In genomic region chr12:103965590-103966407, GRCh38 we compare ENCODE assay signal across 7 cellular contexts.
DNase-seq lines count a peak whose midpoint lies in the region; ATAC-seq and TF ChIP-seq lines count a peak whose summit lies in the region.

Gene TDG, plus strand, starts transcription at chr12:103965872. Its CDS starts 166 bp downstream, at chr12:103966038.

- peak within 1 kb of the TSS; percentile 71 for H3K4me3 ChIP-seq in astrocyte of the spinal cord (ENCODE audit: low read depth, low read length)
- peak within 1 kb of the TSS; percentile 60 for H3K4me3 ChIP-seq in retinal pigment epithelial cell (ENCODE audit: low read length)

- ATAC-seq in GM18508 (IDR thresholded peaks at IDR 0.05; ENCODE audit: insufficient read depth, unreplicated experiment), result peak; percentile 60
- ATAC-seq in HG03025 (IDR thresholded peaks at IDR 0.05; ENCODE audit: low FRiP score, unreplicated experiment), result peak; percentile 91

- DNase-seq in NCI-H2081 (lab: John Stamatoyannopoulos, UW) (peak; percentile 99), T1000 (lab: John Stamatoyannopoulos, UW) (peak; percentile 94), astrocyte of the spinal cord (ENCODE audit: low read depth, low spot score) (peak; percentile 99), hippocampal formation (lab: John Stamatoyannopoulos, UW) (peak; percentile 97 to 98), retinal pigment epithelial cell (ENCODE audit: low read depth) (peak; percentile 96)

- TF ChIP-seq CTCF in astrocyte of the spinal cord (IDR thresholded peaks at IDR 0.05; ENCODE audit: low read depth, low read length), result no peak
- no peak for TF ChIP-seq CTCF in retinal pigment epithelial cell (conservative IDR thresholded peaks at IDR 0.05; ENCODE audit: low read depth, low read length)

- in situ Hi-C loops in astrocyte of the spinal cord (cut with HindIII; ENCODE audit: low sequenced_read_pairs), result no loop called here

Comparison
In these comparisons a context has a peak if more than half of its experiments do, and no peak if none do; other contexts are left out.
1. Peak in every context shown above with its lines: DNase-seq, ATAC-seq and H3K4me3 ChIP-seq.